In the genomic region with DNA sequence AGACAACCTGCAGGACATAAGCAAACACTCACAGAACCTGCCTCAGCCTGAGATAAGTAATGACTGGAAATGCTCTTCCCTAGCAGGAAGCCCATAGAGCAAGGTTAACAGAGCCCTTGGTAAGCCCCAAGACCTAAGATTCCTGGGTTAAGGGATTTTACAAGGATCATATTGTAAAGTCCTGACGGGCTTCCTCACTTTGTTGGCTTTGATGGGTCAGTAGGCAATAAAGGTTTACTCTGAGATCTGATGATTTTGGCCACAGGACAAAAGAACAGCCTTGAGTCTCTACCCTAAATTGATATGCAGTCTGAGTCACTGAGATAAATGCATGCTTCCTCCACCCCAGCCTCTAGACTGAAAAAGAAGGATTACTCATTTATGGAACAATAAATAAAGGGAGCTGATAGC, we compare ENCODE assay signal across 16 cellular contexts.
DNase-seq lines count a peak whose midpoint lies in the region; ATAC-seq and TF ChIP-seq lines count a peak whose summit lies in the region.
"Had no signal": no experiment of that assay in that cellular context is flagged by ENCODE, and none has a peak within 500 bp of the region (broad histone marks: within the 10 kb centered on the region; RNA-seq: fewer than 3 reads in every experiment).

No MANE protein-coding gene starts in this region.

- ATAC-seq in HG03457 (IDR thresholded peaks at IDR 0.05; ENCODE audit: unreplicated experiment): no peak
- ATAC-seq: activated T-helper 17 cell treated with anti-CD3 and anti-CD28 coated beads, Interleukin-2, amount 50 U/mL, for 72 hours had no signal

- H3K4me3 ChIP-seq in HEK293 (ENCODE audit: low read depth, low read length) (no peak overlapping the region), SJSA1 (no peak overlapping the region), fibroblast of mammary gland (ENCODE audit: control insufficient read depth, low read depth, low read length) (no peak overlapping the region), tibial artery (no peak overlapping the region)
- H3K4me3 ChIP-seq: lung, suprapubic skin had no signal

- no peak for TF ChIP-seq CTCF in HEK293 (tag by site-specific recombination; IDR thresholded peaks at IDR 0.05)
- TF ChIP-seq CTCF in fibroblast of mammary gland (conservative IDR thresholded peaks at IDR 0.05; ENCODE audit: control insufficient read depth, insufficient read depth, low read depth, low read length): no peak
- TF ChIP-seq CTCF in tibial artery (IDR thresholded peaks at IDR 0.05): no peak

- DNase-seq in SJSA1 (ENCODE audit: low read depth in 1 of 2, low spot score in 2 of 2): peak; percentile 55 to 85
- peak; percentile 61 for DNase-seq in fibroblast of mammary gland (ENCODE audit: low read depth)
- DNase-seq in renal cortical epithelial cell (ENCODE audit: low read depth): peak; percentile 46
- DNase-seq in CD1c-positive myeloid dendritic cell (ENCODE audit: extremely low spot score): no peak
- no peak for DNase-seq in stimulated activated CD4-positive, alpha-beta T cell treated with anti-CD3 and anti-CD28 coated beads, Interleukin-2, amount 100 ng/mL, for 24 hours
- DNase-seq in tibial artery: no peak
- DNase-seq: caudate nucleus, GDM1, MV-4-11, NCI-H2227 treated with DMSO at 0.1 percent for 48 hours had no signal

- H3K36me3 ChIP-seq in HEK293 (ENCODE audit: control insufficient read depth in 2 of 2, insufficient read depth in 1 of 2, low read length in 2 of 2) (no peaks in the 10 kb centered on the region), SJSA1 (no peaks in the 10 kb centered on the region), tibial artery (no peaks in the 10 kb centered on the region)
- H3K36me3 ChIP-seq: suprapubic skin had no signal

- CTCF ChIA-PET in HEK293 (lab: Yijun Ruan, JAX): no interaction called here

- POLR2A ChIA-PET in HEK293 (lab: Yijun Ruan, JAX): no interaction called here

- H3K9me3 ChIP-seq in HEK293 (ENCODE audit: control insufficient read depth, insufficient read depth, low read depth, low read length): no peaks in the 10 kb centered on the region
- no peaks in the 10 kb centered on the region for H3K9me3 ChIP-seq in SJSA1 (replicated peaks)
- H3K9me3 ChIP-seq in tibial artery: no peaks in the 10 kb centered on the region
- H3K9me3 ChIP-seq: suprapubic skin had no signal

- H3K27me3 ChIP-seq in SJSA1 (replicated peaks) (no peaks in the 10 kb centered on the region), tibial artery (no peaks in the 10 kb centered on the region)
- H3K27me3 ChIP-seq: suprapubic skin had no signal

- peak overlapping the region; percentile 9; the same call in 1 of the 2 replicates for H3K27ac ChIP-seq in HEK293 (ENCODE audit: extremely low read depth, low read depth, low read length)
- peak overlapping the region; percentile 78 for H3K27ac ChIP-seq in SJSA1
- no peak overlapping the region for H3K27ac ChIP-seq in tibial artery
- H3K27ac ChIP-seq: C4-2B, suprapubic skin had no signal

- intact Hi-C loops in tibial artery (cut with DNase I; ENCODE audit: low total_unique reads): no loop called here

- H3K4me1 ChIP-seq in HEK293 (ENCODE audit: control insufficient read depth, insufficient read depth, low read length): peaks cover 24% of the 10 kb centered on the region
- H3K4me1 ChIP-seq in SJSA1 (replicated peaks): peaks cover 25% of the 10 kb centered on the region
- H3K4me1 ChIP-seq in tibial artery: no peaks in the 10 kb centered on the region
- H3K4me1 ChIP-seq: suprapubic skin had no signal

TF ChIP-seq in HEK293, 187 proteins besides CTCF, POLR2A, EP300 and RAD21:
- TF ChIP-seq, protein P1, sequence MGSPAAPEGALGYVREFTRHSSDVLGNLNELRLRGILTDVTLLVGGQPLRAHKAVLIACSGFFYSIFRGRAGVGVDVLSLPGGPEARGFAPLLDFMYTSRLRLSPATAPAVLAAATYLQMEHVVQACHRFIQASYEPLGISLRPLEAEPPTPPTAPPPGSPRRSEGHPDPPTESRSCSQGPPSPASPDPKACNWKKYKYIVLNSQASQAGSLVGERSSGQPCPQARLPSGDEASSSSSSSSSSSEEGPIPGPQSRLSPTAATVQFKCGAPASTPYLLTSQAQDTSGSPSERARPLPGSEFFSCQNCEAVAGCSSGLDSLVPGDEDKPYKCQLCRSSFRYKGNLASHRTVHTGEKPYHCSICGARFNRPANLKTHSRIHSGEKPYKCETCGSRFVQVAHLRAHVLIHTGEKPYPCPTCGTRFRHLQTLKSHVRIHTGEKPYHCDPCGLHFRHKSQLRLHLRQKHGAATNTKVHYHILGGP (tag by site-specific recombination; IDR thresholded peaks at IDR 0.05): no peak
- no peak for TF ChIP-seq ZNF600 (tag by site-specific recombination; IDR thresholded peaks at IDR 0.05)

Comparison
In these comparisons a context has a peak if more than half of its experiments do, and no peak if none do; other contexts are left out.
1. H3K27ac ChIP-seq: peak in HEK293 (single experiment) and SJSA1 (single experiment); none in tibial artery (0 of 2).
2. DNase-seq: peak in SJSA1 (2 of 2), fibroblast of mammary gland (single experiment) and renal cortical epithelial cell (single experiment); none in CD1c-positive myeloid dendritic cell (single experiment), stimulated activated CD4-positive, alpha-beta T cell treated with anti-CD3 and anti-CD28 coated beads, Interleukin-2, amount 100 ng/mL, for 24 hours (0 of 2) and tibial artery (0 of 2).